ENCODE assay signal across 11 cellular contexts in genomic region chr7:51471199-51472016, GRCh38.
DNase-seq lines count a peak whose midpoint lies in the region; ATAC-seq and TF ChIP-seq lines count a peak whose summit lies in the region.
"Had no signal": no experiment of that assay in that cellular context is flagged by ENCODE, and none has a peak within 500 bp of the region (broad histone marks: within the 10 kb centered on the region; RNA-seq: fewer than 3 reads in every experiment).

No MANE protein-coding gene starts in this region.

- H3K27me3 Mint-ChIP-seq in nephron (ENCODE audit: low read depth) = peaks cover 30% of the 10 kb centered on the region

- H3K9ac ChIP-seq in HUES48 (ENCODE audit: low read depth, low read length) (no peak overlapping the region), colonic mucosa (ENCODE audit: low read depth in 2 of 2, low read length in 2 of 2) (no peak overlapping the region)

- peaks cover 10% of the 10 kb centered on the region for H3K4me1 Mint-ChIP-seq in nephron

- H3K27ac ChIP-seq in HUES48 (ENCODE audit: low read depth, low read length) (no peak overlapping the region), caudate nucleus (ENCODE audit: low read depth, low read length) (peak overlapping the region; percentile 82), colonic mucosa (no peak overlapping the region)
- H3K27ac ChIP-seq: body of pancreas, SJSA1 had no signal

- no peaks in the 10 kb centered on the region for H3K9me3 Mint-ChIP-seq in nephron
- H3K9me3 Mint-ChIP-seq: activated CD4-positive, alpha-beta T cell treated with anti-CD3 and anti-CD28 coated beads, Interleukin-2, amount 10 ng/mL, durations not matched to agents 24 days and 14 days had no signal

- H3K27me3 ChIP-seq in HUES48 (ENCODE audit: control insufficient read depth, insufficient read depth, low read length) = peaks cover 25% of the 10 kb centered on the region
- H3K27me3 ChIP-seq in colonic mucosa = no peaks in the 10 kb centered on the region
- H3K27me3 ChIP-seq: body of pancreas, SJSA1 had no signal

- H3K36me3 Mint-ChIP-seq in nephron (ENCODE audit: low read depth) = no peaks in the 10 kb centered on the region

- peak; percentile 75 for DNase-seq in COR-L47 (lab: John Stamatoyannopoulos, UW)
- DNase-seq in caudate nucleus (lab: John Stamatoyannopoulos, UW) = peak in 51 of 61 donors; percentile 12 to 89 (median 60)
- DNase-seq in colonic mucosa = no peak
- DNase-seq: activated CD4-positive, alpha-beta T cell treated with anti-CD3 and anti-CD28 coated beads, Interleukin-2, amount 10 ng/mL, durations not matched to agents 24 days and 14 days; body of pancreas had no signal

- ATAC-seq in GM21576 (IDR thresholded peaks at IDR 0.05; ENCODE audit: unreplicated experiment) (no peak), GM19467 (IDR thresholded peaks at IDR 0.05; ENCODE audit: unreplicated experiment) (no peak), GM19397 (IDR thresholded peaks at IDR 0.05; ENCODE audit: unreplicated experiment) (no peak)
- ATAC-seq: body of pancreas had no signal

- H3K36me3 ChIP-seq in HUES48 (ENCODE audit: control insufficient read depth, insufficient read depth, low read length) = no peaks in the 10 kb centered on the region
- no peaks in the 10 kb centered on the region for H3K36me3 ChIP-seq in colonic mucosa
- H3K36me3 ChIP-seq: SJSA1 had no signal

- H3K4me3 ChIP-seq in HUES48 (ENCODE audit: low read depth, low read length) (peak overlapping the region; percentile 48), colonic mucosa (no peak overlapping the region)
- H3K4me3 ChIP-seq: body of pancreas, SJSA1 had no signal

- H3K4me1 ChIP-seq in HUES48 (ENCODE audit: control insufficient read depth, insufficient read depth, low read length) (peaks cover 13% of the 10 kb centered on the region), colonic mucosa (no peaks in the 10 kb centered on the region)
- H3K4me1 ChIP-seq: SJSA1 had no signal

- intact Hi-C loops in colonic mucosa (cut with DNase I) = no loop called here

- no peak overlapping the region for H3K27ac Mint-ChIP-seq in nephron
- H3K27ac Mint-ChIP-seq: activated CD4-positive, alpha-beta T cell treated with anti-CD3 and anti-CD28 coated beads, Interleukin-2, amount 10 ng/mL, durations not matched to agents 24 days and 14 days had no signal

- TF ChIP-seq CTCF in nephron (IDR thresholded peaks at IDR 0.05; ENCODE audit: unreplicated experiment in 3 of 3) (no peak), colonic mucosa (IDR thresholded peaks at IDR 0.05) (no peak)

- H3K4me3 Mint-ChIP-seq in nephron = peak overlapping the region; percentile 72 to 78 (median 76)
- H3K4me3 Mint-ChIP-seq: activated CD4-positive, alpha-beta T cell treated with anti-CD3 and anti-CD28 coated beads, Interleukin-2, amount 10 ng/mL, durations not matched to agents 24 days and 14 days had no signal

- H3K9me3 ChIP-seq in HUES48 (ENCODE audit: control insufficient read depth, insufficient read depth, low read length) = no peaks in the 10 kb centered on the region
- no peaks in the 10 kb centered on the region for H3K9me3 ChIP-seq in colonic mucosa
- H3K9me3 ChIP-seq: body of pancreas had no signal
